In genomic region chr4:189036906-189037305, GRCh38 we compare ENCODE assay signal across 24 cellular contexts.
DNase-seq lines count a peak whose midpoint lies in the region; ATAC-seq and TF ChIP-seq lines count a peak whose summit lies in the region.
"Had no signal": no experiment of that assay in that cellular context is flagged by ENCODE, and none has a peak within 500 bp of the region (broad histone marks: within the 10 kb centered on the region; RNA-seq: fewer than 3 reads in every experiment).

No MANE protein-coding gene starts in this region.

- no peak for TF ChIP-seq EP300 in esophagus muscularis mucosa (IDR thresholded peaks at IDR 0.05)

- no peaks in the 10 kb centered on the region for H3K9me3 Mint-ChIP-seq in GM23338
- no peaks in the 10 kb centered on the region for H3K9me3 Mint-ChIP-seq in progenitor cell of endocrine pancreas (ENCODE audit: low read depth)

- H3K9me2 ChIP-seq in GM23338 (ENCODE audit: insufficient read depth) (no peaks in the 10 kb centered on the region; the same call in 1 of the 2 replicates), Karpas-422 (replicated peaks; ENCODE audit: insufficient read depth, low read length) (no peaks in the 10 kb centered on the region), GM23248 (ENCODE audit: insufficient read depth) (no peaks in the 10 kb centered on the region)

- 76% methylated on average over 6 of the region's 6 CpGs for WGBS in esophagus muscularis mucosa
- 36 to 47% methylated on average over 6 of the region's 6 CpGs for WGBS in GM23248 (ENCODE audit: low coverage in 1 of 2, low lambda C conversion rate in 2 of 2, missing lambda C conversion rate in 2 of 2), 2 experiments

- CTCF ChIA-PET in GM10248 (lab: Yijun Ruan, JAX) = no interaction called here

- H3K27me3 Mint-ChIP-seq in GM23338 (ENCODE audit: insufficient read depth, low read depth, poor library complexity) (peaks cover 1% of the 10 kb centered on the region), progenitor cell of endocrine pancreas (no peaks in the 10 kb centered on the region)
- H3K27me3 Mint-ChIP-seq: B cell; CD4-positive, alpha-beta T cell had no signal

- H3K36me3 ChIP-seq in GM23338 (ENCODE audit: insufficient read depth) = no peaks in the 10 kb centered on the region
- no peaks in the 10 kb centered on the region for H3K36me3 ChIP-seq in Karpas-422 (ENCODE audit: insufficient read depth, low read length)
- no peaks in the 10 kb centered on the region for H3K36me3 ChIP-seq in esophagus muscularis mucosa
- H3K36me3 ChIP-seq in GM23248 (ENCODE audit: low read depth) = no peaks in the 10 kb centered on the region
- H3K36me3 ChIP-seq: BLaER1 treated with 17β-estradiol and CSF1 and Interleukin-3, amounts not matched to agents 10 nM and 100 nM had no signal

- H4K20me1 ChIP-seq in GM23338 (replicated peaks; ENCODE audit: insufficient read depth) (no peaks in the 10 kb centered on the region), Karpas-422 (ENCODE audit: insufficient read depth, low read depth, low read length) (no peaks in the 10 kb centered on the region), GM23248 (ENCODE audit: insufficient read depth) (no peaks in the 10 kb centered on the region)
- H4K20me1 ChIP-seq: BLaER1 treated with 17β-estradiol and CSF1 and Interleukin-3, amounts not matched to agents 10 nM and 100 nM had no signal

- H3K36me3 Mint-ChIP-seq in GM23338 (ENCODE audit: low read depth) (no peaks in the 10 kb centered on the region), progenitor cell of endocrine pancreas (ENCODE audit: insufficient read depth) (no peaks in the 10 kb centered on the region)
- H3K36me3 Mint-ChIP-seq: CD8-positive, alpha-beta T cell had no signal

- POLR2A ChIA-PET in GM10248 (lab: Yijun Ruan, JAX) = no interaction called here

- no peaks in the 10 kb centered on the region for H3K79me2 ChIP-seq in GM23338 (replicated peaks; ENCODE audit: insufficient read depth)
- H3K79me2 ChIP-seq in Karpas-422 (ENCODE audit: low read length) = no peaks in the 10 kb centered on the region
- no peaks in the 10 kb centered on the region for H3K79me2 ChIP-seq in GM23248 (ENCODE audit: insufficient read depth)

- no peak for TF ChIP-seq CTCF in GM23338 (conservative IDR thresholded peaks at IDR 0.05; ENCODE audit: low read depth in 2 of 2)
- TF ChIP-seq CTCF in esophagus muscularis mucosa (IDR thresholded peaks at IDR 0.05) = no peak
- TF ChIP-seq CTCF in progenitor cell of endocrine pancreas (IDR thresholded peaks at IDR 0.05; ENCODE audit: unreplicated experiment) = no peak
- TF ChIP-seq CTCF in GM10248 (IDR thresholded peaks at IDR 0.05; ENCODE audit: control extremely low read depth, extremely low read depth, low read depth, missing control alignments) = no peak

- H3K4me1 Mint-ChIP-seq in GM23338 (peaks cover 6% of the 10 kb centered on the region; the same call in 2 of the 3 replicates), progenitor cell of endocrine pancreas (ENCODE audit: low read depth) (no peaks in the 10 kb centered on the region)
- H3K4me1 Mint-ChIP-seq: B cell had no signal

- H3K27me3 ChIP-seq in GM23338 (ENCODE audit: insufficient read depth) (no peaks in the 10 kb centered on the region), Karpas-422 (ENCODE audit: low read length) (no peaks in the 10 kb centered on the region), esophagus muscularis mucosa (no peaks in the 10 kb centered on the region), GM23248 (replicated peaks; ENCODE audit: insufficient read depth) (no peaks in the 10 kb centered on the region)
- H3K27me3 ChIP-seq: BLaER1 treated with 17β-estradiol and CSF1 and Interleukin-3, amounts not matched to agents 10 nM and 100 nM had no signal

- no peaks in the 10 kb centered on the region for H3K4me1 ChIP-seq in GM23338 (ENCODE audit: insufficient read depth)
- H3K4me1 ChIP-seq in Karpas-422 (ENCODE audit: low read length) = peaks cover 52% of the 10 kb centered on the region
- H3K4me1 ChIP-seq in esophagus muscularis mucosa = no peaks in the 10 kb centered on the region
- no peaks in the 10 kb centered on the region for H3K4me1 ChIP-seq in GM23248 (ENCODE audit: insufficient read depth)
- H3K4me1 ChIP-seq: A549, Caco-2 had no signal

- H3K27ac Mint-ChIP-seq in GM23338 (no peak overlapping the region), progenitor cell of endocrine pancreas (peak overlapping the region; percentile 41)
- H3K27ac Mint-ChIP-seq: B cell; CD4-positive, alpha-beta T cell; CD8-positive, alpha-beta T cell had no signal

- H3K27ac ChIP-seq in GM23338 (ENCODE audit: low read depth) (no peak overlapping the region), Karpas-422 (ENCODE audit: low read length) (no peak overlapping the region), esophagus muscularis mucosa (replicated peaks in 1 of 4) (no peak overlapping the region), GM23248 (no peak overlapping the region)
- H3K27ac ChIP-seq: 22Rv1; A549; BLaER1 treated with 17β-estradiol and CSF1 and Interleukin-3, amounts not matched to agents 10 nM and 100 nM; C4-2B had no signal

- H3K4me3 Mint-ChIP-seq in GM23338 (no peak overlapping the region), progenitor cell of endocrine pancreas (ENCODE audit: low read depth) (no peak overlapping the region)
- H3K4me3 Mint-ChIP-seq: B cell; CD4-positive, alpha-beta T cell; CD8-positive, alpha-beta T cell had no signal

- no peak for ATAC-seq in GM23338
- ATAC-seq: A549; CD8-positive, alpha-beta T cell had no signal

- intact Hi-C loops in esophagus muscularis mucosa (cut with DNase I) = no loop called here

- H3K9ac ChIP-seq in Karpas-422 (ENCODE audit: low read length) = no peak overlapping the region
- no peak overlapping the region for H3K9ac ChIP-seq in GM23248
- H3K9ac ChIP-seq: BLaER1 treated with 17β-estradiol and CSF1 and Interleukin-3, amounts not matched to agents 10 nM and 100 nM had no signal

- in situ Hi-C loops in GM23248 (cut with MboI) = no loop called here

- H2AFZ ChIP-seq in GM23338 (0 out of 2 replicates have a peak overlapping the region, but pooled peaks have one; percentile 47), Karpas-422 (ENCODE audit: low read length) (peak overlapping the region; percentile 30; the same call in 1 of the 2 replicates), GM23248 (no peak overlapping the region)

- TF ChIP-seq POLR2A in esophagus muscularis mucosa (IDR thresholded peaks at IDR 0.05; ENCODE audit: low read depth) = no peak

- H3K4me2 ChIP-seq in GM23338 (no peak overlapping the region), Karpas-422 (ENCODE audit: low read depth, low read length, poor library complexity, severe bottlenecking) (no peak overlapping the region), GM23248 (ENCODE audit: unreplicated experiment) (no peak overlapping the region)
- H3K4me2 ChIP-seq: A549; BLaER1 treated with 17β-estradiol and CSF1 and Interleukin-3, amounts not matched to agents 10 nM and 100 nM had no signal

- H3K4me3 ChIP-seq in GM23338 (no peak overlapping the region), Karpas-422 (ENCODE audit: low read length) (no peak overlapping the region), esophagus muscularis mucosa (no peak overlapping the region), GM23248 (no peak overlapping the region)
- H3K4me3 ChIP-seq: A549; BLaER1 treated with 17β-estradiol and CSF1 and Interleukin-3, amounts not matched to agents 10 nM and 100 nM had no signal

- DNase-seq in GM23338 (ENCODE audit: low spot score) (no peak), Karpas-422 (no peak), esophagus muscularis mucosa (ENCODE audit: extremely low spot score) (peak; percentile 75), progenitor cell of endocrine pancreas (ENCODE audit: low spot score, unreplicated experiment) (no peak), GM23248 (no peak), kidney glomerular epithelial cell (lab: John Stamatoyannopoulos, UW) (no peak), GM10248 (ENCODE audit: extremely low spot score) (no peak)
- DNase-seq: AML-193; Caco-2; Calu3; CD4-positive, alpha-beta T cell; CD8-positive, alpha-beta T cell; DMS 273 treated with DMSO at 0.1 percent for 48 hours; DMS153; DMS53; DMS79; DND-41; EL; GDM1 had no signal

- no peaks in the 10 kb centered on the region for H3F3A ChIP-seq in GM23338 (replicated peaks; ENCODE audit: low read depth)
- no peaks in the 10 kb centered on the region for H3F3A ChIP-seq in GM23248 (ENCODE audit: insufficient read depth)

- H3K9me3 ChIP-seq in Karpas-422 (ENCODE audit: low read length) (no peaks in the 10 kb centered on the region), esophagus muscularis mucosa (no peaks in the 10 kb centered on the region), GM23248 (ENCODE audit: low read depth) (peaks cover 3% of the 10 kb centered on the region)
- H3K9me3 ChIP-seq: A549; BLaER1 treated with 17β-estradiol and CSF1 and Interleukin-3, amounts not matched to agents 10 nM and 100 nM; Caco-2 had no signal

TF ChIP-seq in GM23338, 12 proteins besides CTCF, POLR2A, EP300 and RAD21 (continues in another document):
- no peak for TF ChIP-seq STAT1 (IDR thresholded peaks at IDR 0.05; ENCODE audit: unreplicated experiment)
- no peak for TF ChIP-seq ETS1 (IDR thresholded peaks at IDR 0.05)
